14 cellular contexts compared by ENCODE assay signal in genomic region chr13:112346173-112346898, GRCh38. TPM values are rescaled to one million over a fixed set of nuclear protein-coding genes. Genes with fewer than 3 reads are reported as not detected.
DNase-seq lines count a peak whose midpoint lies in the region; ATAC-seq and TF ChIP-seq lines count a peak whose summit lies in the region.
"Had no signal": no experiment of that assay in that cellular context is flagged by ENCODE, and none has a peak within 500 bp of the region (broad histone marks: within the 10 kb centered on the region; RNA-seq: fewer than 3 reads in every experiment).

No MANE protein-coding gene starts in this region.

- TF ChIP-seq CTCF in omental fat pad (IDR thresholded peaks at IDR 0.05), result no peak

- H3K4me1 Mint-ChIP-seq in CD8-positive, alpha-beta memory T cell, result peaks cover 0 to 8% (median 0%) of the 10 kb centered on the region in 3 donors

- CTCF ChIA-PET in CD8-positive, alpha-beta memory T cell (lab: Charles Lee), result no interaction called here

- no peak overlapping the region for H3K27ac Mint-ChIP-seq in CD8-positive, alpha-beta memory T cell
- H3K27ac Mint-ChIP-seq: T-cell had no signal

- ATAC-seq in omental fat pad (ENCODE audit: low FRiP score) (peak; percentile 94), GM21737 (IDR thresholded peaks at IDR 0.05; ENCODE audit: unreplicated experiment) (no peak)

- H3K27ac ChIP-seq in CD8-positive, alpha-beta memory T cell (ENCODE audit: low read depth, low read length), result no peak overlapping the region
- H3K27ac ChIP-seq: prostate gland, tibial nerve had no signal

- no peaks in the 10 kb centered on the region for H3K4me1 ChIP-seq in CD8-positive, alpha-beta memory T cell (ENCODE audit: insufficient read depth, low read length)
- H3K4me1 ChIP-seq: prostate gland, tibial nerve had no signal

- H3K4me3 ChIP-seq in CD8-positive, alpha-beta memory T cell (ENCODE audit: low read length), result no peak overlapping the region
- H3K4me3 ChIP-seq: prostate gland, tibial nerve had no signal

- no peaks in the 10 kb centered on the region for H3K9me3 ChIP-seq in CD8-positive, alpha-beta memory T cell (ENCODE audit: low read length)
- H3K9me3 ChIP-seq: prostate gland had no signal

- POLR2A ChIA-PET in CD8-positive, alpha-beta memory T cell (lab: Charles Lee), result no interaction called here

- peak overlapping the region in 1 of 7 donors; percentile 35 for H3K4me3 Mint-ChIP-seq in CD8-positive, alpha-beta memory T cell
- H3K4me3 Mint-ChIP-seq: T-cell had no signal

- H3K36me3 Mint-ChIP-seq in CD8-positive, alpha-beta memory T cell, result no peaks in the 10 kb centered on the region
- H3K36me3 Mint-ChIP-seq: T-cell had no signal

- H3K27me3 ChIP-seq in CD8-positive, alpha-beta memory T cell (ENCODE audit: insufficient read depth, low read length, poor library complexity, severe bottlenecking), result no peaks in the 10 kb centered on the region

- H3K27me3 Mint-ChIP-seq in CD8-positive, alpha-beta memory T cell, result peaks cover 15 to 52% of the 10 kb centered on the region in 2 donors

- H3K9me3 Mint-ChIP-seq in CD8-positive, alpha-beta memory T cell, result peaks cover 0 to 2% (median 0%) of the 10 kb centered on the region in 5 donors

- no peaks in the 10 kb centered on the region for H3K36me3 ChIP-seq in CD8-positive, alpha-beta memory T cell (ENCODE audit: insufficient read depth, low read length)
- H3K36me3 ChIP-seq: prostate gland, tibial nerve had no signal

- peak; percentile 8 for DNase-seq in activated CD4-positive, alpha-beta T cell treated with anti-CD3 and anti-CD28 coated beads for 48 hours
- DNase-seq in activated CD4-positive, alpha-beta T cell treated with anti-CD3 and anti-CD28 coated beads for 4 hours, result no peak
- DNase-seq in NCI-H2081 treated with DMSO at 0.1 percent for 48 hours (lab: John Stamatoyannopoulos, UW) (peak; percentile 81), astrocyte of the hippocampus (ENCODE audit: low read depth, low spot score) (peak; percentile 5), omental fat pad (ENCODE audit: low spot score) (no peak), AML-193 (lab: John Stamatoyannopoulos, UW) (no peak)
- no peak for DNase-seq in CD8-positive, alpha-beta memory T cell
- DNase-seq: NCI-H446 treated with DMSO at 0.1 percent for 48 hours, T-cell had no signal

RNA-seq across cellular contexts. Expression of gene SPACA7, which starts 29.8 kb away (rescaled TPM):
- not detected for total RNA-seq in omental fat pad
- not detected for total RNA-seq in CD8-positive, alpha-beta memory T cell
- not detected for polyA plus RNA-seq in CD8-positive, alpha-beta memory T cell
- total RNA-seq: bronchial epithelial cell, liver, T-cell, tibial nerve had no signal
- polyA plus RNA-seq: liver had no signal

Comparison
In these comparisons a context has a peak if more than half of its experiments do, and no peak if none do; other contexts are left out.
1. DNase-seq: peak in activated CD4-positive, alpha-beta T cell treated with anti-CD3 and anti-CD28 coated beads for 48 hours (single experiment), NCI-H2081 treated with DMSO at 0.1 percent for 48 hours (single experiment) and astrocyte of the hippocampus (single experiment); none in activated CD4-positive, alpha-beta T cell treated with anti-CD3 and anti-CD28 coated beads for 4 hours (0 of 2), omental fat pad (single experiment), AML-193 (0 of 2) and CD8-positive, alpha-beta memory T cell (0 of 5).